ENCODE assay signal across 8 cellular contexts in the genomic region with DNA sequence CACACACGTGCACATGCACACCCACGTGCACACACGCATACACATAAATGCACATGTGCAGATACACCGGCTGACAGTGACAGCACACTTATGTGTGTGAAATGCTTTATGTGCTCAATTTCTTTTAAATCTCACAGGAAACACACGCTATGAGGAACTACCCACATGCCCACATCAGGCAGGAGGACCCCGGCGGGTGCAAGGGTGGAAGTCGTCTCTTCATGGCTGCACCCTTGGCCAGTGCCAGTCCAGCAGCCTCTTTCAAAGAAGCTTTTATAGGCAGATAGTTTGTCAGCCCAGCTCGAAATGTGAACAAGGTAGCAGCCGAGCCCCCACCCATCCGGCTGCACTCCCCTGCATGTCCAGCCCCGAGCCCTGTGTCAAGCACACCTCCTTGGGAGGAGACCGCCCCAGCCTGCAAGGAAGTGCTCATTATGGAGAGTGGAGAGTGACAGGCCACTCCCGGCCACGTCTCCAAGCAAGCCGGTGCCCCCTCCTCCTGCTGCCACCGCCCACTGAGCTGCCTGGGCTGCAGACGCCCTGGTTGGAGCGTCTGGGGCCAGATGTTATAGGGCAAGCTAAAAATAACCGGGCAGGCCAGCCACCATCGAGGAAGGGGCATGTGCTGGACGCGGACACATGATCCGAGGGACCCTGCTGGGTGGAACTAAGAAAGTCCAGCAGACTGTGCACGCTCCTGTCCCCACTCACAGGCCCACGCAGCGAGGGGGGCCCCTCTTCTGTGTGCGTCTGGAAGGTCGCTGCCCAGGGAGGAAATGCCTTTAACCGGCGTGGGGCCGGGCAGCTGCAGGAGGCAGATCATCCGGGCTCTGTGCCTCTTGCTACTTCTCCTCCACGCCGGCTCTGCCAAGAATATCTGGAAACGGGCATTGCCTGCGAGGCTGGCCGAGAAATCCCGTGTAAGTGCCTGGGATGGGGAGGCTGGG. TPM values are rescaled to one million over a fixed set of nuclear protein-coding genes. Genes with fewer than 3 reads are reported as not detected.
DNase-seq lines count a peak whose midpoint lies in the region; ATAC-seq, FAIRE-seq and TF ChIP-seq lines count a peak whose summit lies in the region.

A gene with protein sequence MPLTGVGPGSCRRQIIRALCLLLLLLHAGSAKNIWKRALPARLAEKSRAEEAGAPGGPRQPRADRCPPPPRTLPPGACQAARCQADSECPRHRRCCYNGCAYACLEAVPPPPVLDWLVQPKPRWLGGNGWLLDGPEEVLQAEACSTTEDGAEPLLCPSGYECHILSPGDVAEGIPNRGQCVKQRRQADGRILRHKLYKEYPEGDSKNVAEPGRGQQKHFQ (plus strand): TSS at position 683 of the 947 bp plus-strand sequence. CDS start 94 bp downstream, at position 777.

- no peak for FAIRE-seq in kidney (lab: Jason Lieb, UNC)

- ATAC-seq in HG02981 (IDR thresholded peaks at IDR 0.05; ENCODE audit: unreplicated experiment), result no peak
- ATAC-seq in HG02763 (IDR thresholded peaks at IDR 0.05; ENCODE audit: unreplicated experiment), result no peak

- H4K20me1 ChIP-seq in smooth muscle cell (ENCODE audit: low read depth), result no peaks in the 10 kb centered on the region

- peak within 1 kb of the TSS; percentile 45 to 65 for H3K4me3 ChIP-seq in kidney (ENCODE audit: low read length in 2 of 2)
- peak within 1 kb of the TSS; percentile 50 for H3K4me3 ChIP-seq in smooth muscle cell

- peak within 1 kb of the TSS; percentile 91 for H3K4me2 ChIP-seq in smooth muscle cell

- H3K79me2 ChIP-seq in smooth muscle cell (ENCODE audit: low read depth), result peaks cover 34% of the 10 kb centered on the region

- no peaks in the 10 kb centered on the region for H3K36me3 ChIP-seq in kidney (ENCODE audit: control insufficient read depth in 1 of 2, insufficient read depth in 2 of 2, low read length in 2 of 2)
- no peaks in the 10 kb centered on the region for H3K36me3 ChIP-seq in smooth muscle cell (ENCODE audit: low read depth)

- CTCF ChIA-PET in HEK293T (lab: Yijun Ruan, JAX), result no interaction called here

- intact Hi-C loops in kidney (cut with DNase I), result no loop called here

- peak within 1 kb of the TSS; percentile 37 for H2AFZ ChIP-seq in smooth muscle cell (ENCODE audit: low read depth)

- H3K9ac ChIP-seq in kidney (ENCODE audit: low read length in 2 of 2), result peak within 1 kb of the TSS in 1 of 2 donors; percentile 53
- H3K9ac ChIP-seq in smooth muscle cell (ENCODE audit: low read depth), result peak within 1 kb of the TSS; percentile 51

- POLR2A ChIA-PET in HEK293T (lab: Yijun Ruan, JAX), result no interaction called here

- TF ChIP-seq CTCF in kidney (IDR thresholded peaks at IDR 0.05; ENCODE audit: borderline replicate concordance, extremely low read depth, insufficient read depth) (no peak), smooth muscle cell (IDR thresholded peaks at IDR 0.05; ENCODE audit: borderline replicate concordance, insufficient read depth, poor library complexity, severe bottlenecking) (no peak)

- DNase-seq in HEK293T (ENCODE audit: extremely low spot score) (no peak), astrocyte of the hippocampus (ENCODE audit: low read depth, low spot score) (peak; percentile 23), kidney (peak; percentile 85), smooth muscle cell (lab: John Stamatoyannopoulos, UW; ENCODE audit: unreplicated experiment) (peak; percentile 62), NCI-H2107 (lab: John Stamatoyannopoulos, UW) (no peak), kidney tubule cell (ENCODE audit: low spot score) (no peak)

- H3F3A ChIP-seq in smooth muscle cell (ENCODE audit: low read depth), result no peaks in the 10 kb centered on the region

- H3K9me3 ChIP-seq in kidney (ENCODE audit: control insufficient read depth in 1 of 2, low read length in 2 of 2), result no peaks in the 10 kb centered on the region
- no peaks in the 10 kb centered on the region for H3K9me3 ChIP-seq in smooth muscle cell (replicated peaks; ENCODE audit: low read depth)

- H3K27ac ChIP-seq in kidney (ENCODE audit: low read depth in 2 of 2, low read length in 2 of 2) (peak within 1 kb of the TSS; percentile 20 to 51), smooth muscle cell (ENCODE audit: low read depth) (peak within 1 kb of the TSS; percentile 79)

- no peaks in the 10 kb centered on the region for H3K27me3 ChIP-seq in smooth muscle cell (ENCODE audit: low read depth)

- H3K4me1 ChIP-seq in kidney (ENCODE audit: control insufficient read depth in 1 of 2, insufficient read depth in 1 of 2, low read depth in 1 of 2, low read length in 2 of 2) (peaks cover 3 to 10% of the 10 kb centered on the region in 2 donors), smooth muscle cell (ENCODE audit: low read depth) (peaks cover 3% of the 10 kb centered on the region)

- 26% methylated on average over 39 of the region's 39 CpGs for WGBS in smooth muscle cell (ENCODE audit: low lambda C conversion rate)

TF ChIP-seq in HEK293T, 16 proteins besides CTCF, POLR2A, EP300 and RAD21:
- no peak for TF ChIP-seq FOXK2 (IDR thresholded peaks at IDR 0.05)
- TF ChIP-seq FOXA1 (IDR thresholded peaks at IDR 0.05), result no peak
- TF ChIP-seq CTBP1 (IDR thresholded peaks at IDR 0.05; ENCODE audit: borderline replicate concordance), result no peak
- peak; percentile 61 for TF ChIP-seq PKNOX1 (IDR thresholded peaks at IDR 0.05)
- TF ChIP-seq BHLHE40 (IDR thresholded peaks at IDR 0.05; ENCODE audit: borderline replicate concordance), result no peak

RNA-seq across cellular contexts. Expression of the gene that starts here (rescaled TPM):
- 11.1 TPM for total RNA-seq in kidney
- 34.8 TPM for polyA plus RNA-seq in kidney (ENCODE audit: insufficient read depth, low read depth, low replicate concordance)
- total RNA-seq in smooth muscle cell, result 150 and 176 TPM in 2 replicates
- polyA plus RNA-seq in smooth muscle cell, result 249 and 362 TPM in 2 replicates

Comparison
In these comparisons a context has a peak if more than half of its experiments do, and no peak if none do; other contexts are left out.
1. RNA of the gene that starts here (total RNA-seq): 150 to 176 TPM in smooth muscle cell; 11.1 TPM in kidney (single experiment); every median in the first group is over 10 times any median in the second.
2. DNase-seq: peak in astrocyte of the hippocampus (single experiment), kidney (single experiment) and smooth muscle cell (single experiment); none in HEK293T (single experiment), NCI-H2107 (single experiment) and kidney tubule cell (single experiment).